ENCODE assay signal across 9 cellular contexts in the genomic region with DNA sequence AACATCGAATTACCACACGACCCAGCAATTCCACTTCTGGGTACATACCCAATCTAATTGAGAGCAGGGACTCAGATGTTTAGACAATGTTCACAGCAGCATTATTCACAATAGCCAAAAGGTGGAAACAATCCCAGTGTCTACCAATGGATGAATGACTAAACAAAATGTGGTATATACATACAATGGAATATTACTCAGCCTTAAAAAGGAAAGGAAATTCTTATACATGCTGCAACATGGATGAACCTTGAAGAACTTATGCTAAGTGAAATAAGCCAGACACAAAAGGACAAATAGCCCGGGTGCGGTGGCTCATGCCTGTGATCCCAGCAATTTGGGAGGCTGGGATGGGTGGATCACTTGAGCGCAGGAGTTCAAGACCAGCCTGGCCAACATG. TPM values are rescaled to one million over a fixed set of nuclear protein-coding genes. Genes with fewer than 3 reads are reported as not detected.
"Had no signal": no experiment of that assay in that cellular context is flagged by ENCODE, and none has a peak within 500 bp of the region (broad histone marks: within the 10 kb centered on the region; RNA-seq: fewer than 3 reads in every experiment).

No MANE protein-coding gene starts in this region.

- ATAC-seq: GM12878 had no signal

- FAIRE-seq: G401.6, GM12878, GM12891, GM12892, GM18507, GM19239 had no signal

- DNase-seq: GDM1, GF-D8 had no signal

- H3K4me3 ChIP-seq: GM12878 had no signal

RNA-seq across cellular contexts. Expression of a gene that starts 6.9 kb away (rescaled TPM):
- total RNA-seq: G401, GM12878 had no signal

RNA-seq across cellular contexts. Expression of a gene that starts 39.6 kb away (rescaled TPM):
- total RNA-seq: G401, GM12878 had no signal
- polyA plus RNA-seq: GM12878 had no signal

RNA-seq across cellular contexts. Expression of a gene that starts 40.1 kb away (rescaled TPM):
- polyA plus RNA-seq: GM12878 had no signal
